ENCODE assay signal across 9 cellular contexts in the genomic region with DNA sequence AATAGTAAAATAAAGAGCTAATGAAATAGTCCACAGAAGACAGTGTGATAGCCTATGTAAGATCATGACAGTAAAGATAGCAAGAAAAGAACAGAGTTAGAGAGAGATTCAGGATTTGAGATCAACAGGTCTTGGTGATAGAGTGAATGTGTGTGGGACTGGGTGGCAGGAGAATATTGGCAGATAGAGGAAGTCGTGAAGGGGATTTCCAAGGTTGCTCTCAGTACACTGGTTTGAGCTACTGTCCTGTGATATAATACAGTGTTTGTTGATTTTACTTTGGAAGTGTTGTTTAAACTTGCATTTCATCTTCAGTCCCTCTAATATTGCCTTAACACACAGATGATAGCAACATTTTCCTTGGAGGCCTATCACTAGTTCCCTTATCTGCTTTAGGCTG. TPM values are rescaled to one million over a fixed set of nuclear protein-coding genes. Genes with fewer than 3 reads are reported as not detected.
DNase-seq lines count a peak whose midpoint lies in the region; ATAC-seq and TF ChIP-seq lines count a peak whose summit lies in the region.
"Had no signal": no experiment of that assay in that cellular context is flagged by ENCODE, and none has a peak within 500 bp of the region (broad histone marks: within the 10 kb centered on the region; RNA-seq: fewer than 3 reads in every experiment).

No MANE protein-coding gene starts in this region.

- H3K4me1 Mint-ChIP-seq in immature natural killer cell = peaks cover 42 to 76% of the 10 kb centered on the region in 2 donors
- no peaks in the 10 kb centered on the region for H3K4me1 Mint-ChIP-seq in endodermal cell

- H3K4me1 ChIP-seq in endodermal cell (ENCODE audit: control insufficient read depth, insufficient read depth, low read length) = no peaks in the 10 kb centered on the region
- H3K4me1 ChIP-seq in heart right ventricle = peaks cover 0 to 58% (median 0%) of the 10 kb centered on the region in 9 donors

- H3K9me3 ChIP-seq in endodermal cell (ENCODE audit: control insufficient read depth, low read length) (no peaks in the 10 kb centered on the region), heart right ventricle (no peaks in the 10 kb centered on the region)

- DNase-seq in immature natural killer cell = no peak
- DNase-seq in endodermal cell = no peak
- no peak for DNase-seq in SHP77 treated with DMSO at 0.1 percent for 48 hours (lab: John Stamatoyannopoulos, UW)
- no peak for DNase-seq in heart right ventricle
- DNase-seq in NCI-H1105 treated with DMSO at 0.1 percent for 48 hours (lab: John Stamatoyannopoulos, UW) = no peak
- DNase-seq: NK-92 treated with Interleukin-12 subunit alpha and Interleukin-12 subunit beta, amount 100 ng/mL, for 24 hours had no signal

- H3K27ac Mint-ChIP-seq in immature natural killer cell (peak overlapping the region; percentile 2 to 63 (median 18)), endodermal cell (no peak overlapping the region)

- ATAC-seq in GM18867 (IDR thresholded peaks at IDR 0.05; ENCODE audit: unreplicated experiment) (peak; percentile 84), GM21619 (IDR thresholded peaks at IDR 0.05; ENCODE audit: unreplicated experiment) (peak; percentile 73), HG03521 (IDR thresholded peaks at IDR 0.05; ENCODE audit: unreplicated experiment) (peak; percentile 70), heart right ventricle (no peak)

- H3K9me3 Mint-ChIP-seq in immature natural killer cell (no peaks in the 10 kb centered on the region), endodermal cell (no peaks in the 10 kb centered on the region)

- peaks cover 7 to 22% (median 10%) of the 10 kb centered on the region in 3 donors for H3K36me3 Mint-ChIP-seq in immature natural killer cell
- no peaks in the 10 kb centered on the region for H3K36me3 Mint-ChIP-seq in endodermal cell (ENCODE audit: low read depth)

- WGBS in endodermal cell (ENCODE audit: insufficient coverage in 1 of 2, insufficient read length in 1 of 2), 2 experiments = 87 to 100% methylated on average over 1 of the region's 1 CpG
- 22 to 53% methylated on average over 1 of the region's 1 CpG for WGBS in heart right ventricle, 2 donors

- H3K4me3 Mint-ChIP-seq in immature natural killer cell (peak overlapping the region in 3 of 5 donors; percentile 0 to 47 (median 3)), endodermal cell (no peak overlapping the region)

- no peaks in the 10 kb centered on the region for H3K27me3 ChIP-seq in endodermal cell (ENCODE audit: control insufficient read depth, insufficient read depth, low read length, poor library complexity, severe bottlenecking)
- no peaks in the 10 kb centered on the region for H3K27me3 ChIP-seq in heart right ventricle

- no peaks in the 10 kb centered on the region for H3K36me3 ChIP-seq in endodermal cell (ENCODE audit: control insufficient read depth, insufficient read depth, low read length)
- no peaks in the 10 kb centered on the region for H3K36me3 ChIP-seq in heart right ventricle

- no peak overlapping the region for H3K4me3 ChIP-seq in endodermal cell (ENCODE audit: low read length)
- no peak overlapping the region for H3K4me3 ChIP-seq in heart right ventricle

- no peak overlapping the region for H3K9ac ChIP-seq in endodermal cell (ENCODE audit: extremely low read depth, low read length, poor library complexity, severe bottlenecking)

- H3K27ac ChIP-seq in endodermal cell (ENCODE audit: low read depth, low read length) (no peak overlapping the region), heart right ventricle (peak overlapping the region in 1 of 10 donors; percentile 75)

- TF ChIP-seq CTCF in endodermal cell (conservative IDR thresholded peaks at IDR 0.05) (no peak), heart right ventricle (IDR thresholded peaks at IDR 0.05) (no peak)

- H3K27me3 Mint-ChIP-seq in immature natural killer cell (ENCODE audit: low read depth in 3 of 3) (peaks cover 0 to 3% (median 2%) of the 10 kb centered on the region in 3 donors), endodermal cell (ENCODE audit: insufficient read depth) (no peaks in the 10 kb centered on the region)

- intact Hi-C loops in heart right ventricle (cut with DNase I) = no loop called here

RNA-seq across cellular contexts. Expression of gene DTHD1, which starts 44.1 kb away (rescaled TPM):
- polyA plus RNA-seq in immature natural killer cell (10 to 100 TPM in 2 of 3 donors, 1 to 10 TPM in 1; 7.4 to 30.0 (median 15.6) TPM), heart right ventricle (not detected)
- total RNA-seq in endodermal cell (not detected), heart right ventricle (under 1 TPM in 3 of 10 donors, not detected in 7; 0.10 to 0.60 (median 0.13) TPM)
- polyA plus RNA-seq in endodermal cell (2013, experiment 1 of 2) = not detected
- polyA plus RNA-seq in endodermal cell (2013, experiment 2 of 2) = not detected

Comparison
In these comparisons a context has a peak if more than half of its experiments do, and no peak if none do; other contexts are left out.
1. ATAC-seq: peak in GM18867 (single experiment), GM21619 (single experiment) and HG03521 (single experiment); none in heart right ventricle (0 of 8).